ENCODE assay signal across 21 cellular contexts in genomic region chr10:11877506-11877905, GRCh38. TPM values are rescaled to one million over a fixed set of nuclear protein-coding genes. Genes with fewer than 3 reads are reported as not detected.
DNase-seq lines count a peak whose midpoint lies in the region; ATAC-seq and TF ChIP-seq lines count a peak whose summit lies in the region.
"Had no signal": no experiment of that assay in that cellular context is flagged by ENCODE, and none has a peak within 500 bp of the region (broad histone marks: within the 10 kb centered on the region; RNA-seq: fewer than 3 reads in every experiment).

No MANE protein-coding gene starts in this region.

- no peak for DNase-seq in Calu3
- DNase-seq in body of pancreas: no peak
- DNase-seq in mesenchymal stem cell: no peak
- no peak for DNase-seq in type B pancreatic cell (ENCODE audit: extremely low spot score, unreplicated experiment)
- no peak for DNase-seq in NCI-H1436 (lab: John Stamatoyannopoulos, UW)
- no peak for DNase-seq in stimulated activated CD4-positive, alpha-beta T cell treated with anti-CD3 and anti-CD28 coated beads, Interleukin-4, amount 100 ng/mL, for 1 hour
- DNase-seq: activated naive CD4-positive, alpha-beta T cell treated with Interleukin-2 at 50 U/mL for 16 hours; adrenal gland; DND-41; effector CD4-positive, alpha-beta T cell; islet precursor cell; NCI-H187; NCI-H2171; NCI-H524; SJCRH30; stimulated activated naive CD8-positive, alpha-beta T cell treated with anti-CD3 and anti-CD28 coated beads, Interleukin-15, Interleukin-2, amounts not matched to agents 100 U/mL and 50 U/mL, for 24 hours had no signal

- H3K9me3 Mint-ChIP-seq in Calu3 (ENCODE audit: low read depth, unreplicated experiment): no peaks in the 10 kb centered on the region
- H3K9me3 Mint-ChIP-seq in type B pancreatic cell: no peaks in the 10 kb centered on the region
- H3K9me3 Mint-ChIP-seq: WTC11 had no signal

- no peak for TF ChIP-seq POLR2A in body of pancreas (IDR thresholded peaks at IDR 0.05)

- no peak overlapping the region for H3K18ac ChIP-seq in mesenchymal stem cell (ENCODE audit: low read depth in 1 of 2, low read length in 2 of 2)

- H3K27ac Mint-ChIP-seq in Calu3 (ENCODE audit: unreplicated experiment) (peak overlapping the region; percentile 90), type B pancreatic cell (peak overlapping the region; percentile 73)
- H3K27ac Mint-ChIP-seq: WTC11 had no signal

- no peak overlapping the region for H3K4me2 ChIP-seq in mesenchymal stem cell (ENCODE audit: low read length, poor library complexity, severe bottlenecking)

- WGBS in body of pancreas, 2 donors: 84 to 94% methylated on average over 12 to 14 of the region's 14 CpGs
- WGBS in mesenchymal stem cell: 96% methylated on average over 14 of the region's 14 CpGs

- ATAC-seq in body of pancreas: no peak
- ATAC-seq in HG03196 (IDR thresholded peaks at IDR 0.05; ENCODE audit: unreplicated experiment): no peak
- ATAC-seq: Panc1; stimulated activated naive CD8-positive, alpha-beta T cell treated with anti-CD3 and anti-CD28 coated beads, Interleukin-15, Interleukin-2, amounts not matched to agents 100 U/mL and 50 U/mL, for 24 hours; WTC11 had no signal

- no peak overlapping the region for H2AFZ ChIP-seq in mesenchymal stem cell (ENCODE audit: low read depth, low read length)

- H4K8ac ChIP-seq in mesenchymal stem cell (ENCODE audit: low read length): no peak overlapping the region

- CTCF ChIA-PET in Calu3 (lab: Charles Lee): interaction anchor here (0.7 to 1.1 kb wide), 2 partner anchors 58 to 690 kb away, joined by 4 to 6 read pairs; no protein-coding TSS in a partner anchor

- no peaks in the 10 kb centered on the region for H3K27me3 ChIP-seq in body of pancreas
- no peaks in the 10 kb centered on the region for H3K27me3 ChIP-seq in mesenchymal stem cell (ENCODE audit: control insufficient read depth in 1 of 2, insufficient read depth in 1 of 2, low read length in 2 of 2)
- H3K27me3 ChIP-seq: adrenal gland, SJCRH30 had no signal

- H3K4me3 Mint-ChIP-seq in Calu3 (ENCODE audit: low read depth, unreplicated experiment) (no peak overlapping the region), type B pancreatic cell (no peak overlapping the region)
- H3K4me3 Mint-ChIP-seq: WTC11 had no signal

- no peak overlapping the region for H3K4ac ChIP-seq in mesenchymal stem cell (ENCODE audit: low read depth in 1 of 2, low read length in 2 of 2)

- H3K23ac ChIP-seq in mesenchymal stem cell (ENCODE audit: low read length in 2 of 2): no peak overlapping the region

- H3K9ac ChIP-seq in mesenchymal stem cell (ENCODE audit: low read length): no peak overlapping the region

- no peaks in the 10 kb centered on the region for H3K9me3 ChIP-seq in body of pancreas
- no peaks in the 10 kb centered on the region for H3K9me3 ChIP-seq in mesenchymal stem cell (ENCODE audit: control insufficient read depth, low read length)
- H3K9me3 ChIP-seq: adrenal gland, SJCRH30 had no signal

- H3K4me1 Mint-ChIP-seq in Calu3 (ENCODE audit: low read depth, unreplicated experiment) (peaks cover 55% of the 10 kb centered on the region), type B pancreatic cell (ENCODE audit: unreplicated experiment) (peaks cover 36% of the 10 kb centered on the region)

- no peak overlapping the region for H3K4me3 ChIP-seq in body of pancreas
- no peak overlapping the region for H3K4me3 ChIP-seq in mesenchymal stem cell (ENCODE audit: insufficient read depth in 1 of 2, low read depth in 1 of 2, low read length in 2 of 2)
- H3K4me3 ChIP-seq: adrenal gland, SJCRH30 had no signal

- H2BK120ac ChIP-seq in mesenchymal stem cell (ENCODE audit: low read depth, low read length): no peak overlapping the region

- H2AK5ac ChIP-seq in mesenchymal stem cell (ENCODE audit: low read length, severe bottlenecking): no peak overlapping the region

- H3K4me1 ChIP-seq in body of pancreas (peaks cover 50% of the 10 kb centered on the region), mesenchymal stem cell (ENCODE audit: control insufficient read depth, insufficient read depth, low read depth, low read length) (peaks cover 33% of the 10 kb centered on the region)

- H2BK15ac ChIP-seq in mesenchymal stem cell (ENCODE audit: low read depth, poor library complexity, severe bottlenecking): peak overlapping the region; percentile 37

- BruUV-seq in Calu3 (replicated peaks; lab: Mats Ljungman, UMichigan): no TSS peak

- no peak overlapping the region for H2BK12ac ChIP-seq in mesenchymal stem cell (ENCODE audit: low read length in 2 of 2)

- TF ChIP-seq CTCF in Calu3 (IDR thresholded peaks at IDR 0.05; ENCODE audit: unreplicated experiment) (no peak), body of pancreas (IDR thresholded peaks at IDR 0.05) (no peak), type B pancreatic cell (conservative IDR thresholded peaks at IDR 0.05) (no peak)

- H3K36me3 ChIP-seq in body of pancreas (replicated peaks in 1 of 2; ENCODE audit: insufficient read depth in 1 of 2, low read depth in 2 of 2): no peaks in the 10 kb centered on the region
- H3K36me3 ChIP-seq in mesenchymal stem cell (ENCODE audit: control insufficient read depth in 1 of 2, insufficient read depth in 2 of 2, low read depth in 1 of 2, low read length in 2 of 2): no peaks in the 10 kb centered on the region
- H3K36me3 ChIP-seq: adrenal gland, SJCRH30 had no signal

- H3K79me1 ChIP-seq in mesenchymal stem cell (replicated peaks; ENCODE audit: low read length, poor library complexity, severe bottlenecking): no peaks in the 10 kb centered on the region

- intact Hi-C loops in Calu3 (cut with micrococcal nuclease; ENCODE audit: unreplicated experiment) (no loop called here), body of pancreas (cut with DNase I) (no loop called here)

- H3K27ac ChIP-seq in body of pancreas (peak overlapping the region; percentile 90 to 94 (median 90)), mesenchymal stem cell (ENCODE audit: low read length, poor library complexity, severe bottlenecking) (no peak overlapping the region)
- H3K27ac ChIP-seq: adrenal gland, C4-2B, SJCRH30 had no signal

- no peaks in the 10 kb centered on the region for H3K27me3 Mint-ChIP-seq in Calu3 (ENCODE audit: unreplicated experiment)
- H3K27me3 Mint-ChIP-seq in type B pancreatic cell: no peaks in the 10 kb centered on the region
- H3K27me3 Mint-ChIP-seq: progenitor cell of endocrine pancreas had no signal

- no peak overlapping the region for H3K14ac ChIP-seq in mesenchymal stem cell (ENCODE audit: low read length in 2 of 2)

- no peak overlapping the region for H2BK5ac ChIP-seq in mesenchymal stem cell (ENCODE audit: low read depth, low read length, poor library complexity, severe bottlenecking)

- H4K91ac ChIP-seq in mesenchymal stem cell (ENCODE audit: low read length): no peak overlapping the region

- H3K36me3 Mint-ChIP-seq in Calu3 (ENCODE audit: insufficient read depth, unreplicated experiment) (peaks cover 39% of the 10 kb centered on the region), type B pancreatic cell (no peaks in the 10 kb centered on the region)
- H3K36me3 Mint-ChIP-seq: WTC11 had no signal

RNA-seq across cellular contexts. Expression of gene PROSER2, which starts 54.4 kb away (rescaled TPM):
- 18.8 and 19.5 TPM in 2 replicates for total RNA-seq in Calu3 (2022)
- total RNA-seq in body of pancreas: 10 to 100 TPM; 29.3 to 58.3 TPM
- polyA plus RNA-seq in mesenchymal stem cell (2013, experiment 1 of 2): 1.7 TPM
- 2.0 TPM for polyA plus RNA-seq in mesenchymal stem cell (2013, experiment 2 of 2)
- total RNA-seq in type B pancreatic cell (ENCODE audit: low replicate concordance): 6.7 and 12.6 TPM in 2 replicates
